Comparison of ENCODE assay signal across 26 cellular contexts in the genomic region with DNA sequence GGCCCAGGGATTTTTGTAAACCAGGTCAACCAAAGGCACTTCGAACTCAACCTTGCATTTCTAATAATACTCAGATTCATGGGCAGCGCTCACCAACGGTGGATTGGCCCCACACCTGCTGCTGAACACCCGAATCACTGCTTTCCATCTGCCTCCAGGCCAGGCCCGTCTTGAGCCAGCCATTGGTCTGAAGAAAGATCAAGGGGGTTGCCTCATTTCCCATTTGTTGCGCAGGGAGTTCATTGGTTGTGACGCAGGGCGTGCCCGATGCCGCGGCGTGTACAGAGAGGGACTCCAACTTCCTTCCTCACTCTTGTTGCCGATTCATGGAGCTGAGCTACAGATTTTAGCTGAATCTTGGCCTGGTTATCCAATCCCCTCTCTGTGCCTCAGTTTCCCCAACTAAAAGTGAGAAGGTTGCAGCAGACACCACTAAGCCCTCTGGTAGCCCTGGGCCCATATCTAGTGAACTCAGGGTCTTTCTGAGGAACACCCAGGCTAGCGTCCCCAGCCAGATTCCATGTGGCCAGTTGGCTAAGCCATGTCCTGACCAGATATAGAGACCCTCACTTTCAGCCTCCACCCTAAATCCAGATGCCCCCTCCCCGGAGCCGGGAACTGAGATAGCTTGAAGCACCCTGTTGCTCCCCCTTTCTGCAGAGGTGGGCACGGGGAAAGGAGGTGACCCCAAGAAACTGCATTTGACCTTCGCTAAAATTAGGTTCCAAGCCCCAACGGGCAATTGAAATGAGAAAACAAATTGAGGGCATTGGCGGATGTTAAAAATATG.
A peak's percentile ranks its signal among the peaks of the same experiment; 100 is the strongest.
DNase-seq lines count a peak whose midpoint lies in the region; ATAC-seq and TF ChIP-seq lines count a peak whose summit lies in the region.
"Had no signal": no experiment of that assay in that cellular context is flagged by ENCODE, and none has a peak within 500 bp of the region (broad histone marks: within the 10 kb centered on the region; RNA-seq: fewer than 3 reads in every experiment).

No MANE protein-coding gene starts in this region.

- no peaks in the 10 kb centered on the region for H3K9me3 Mint-ChIP-seq in dendritic cell treated with granulocyte-macrophage colony-stimulating factor and Interleukin-4, amounts not matched to agents 40 ng/mL and 50 ng/mL, for 4 days
- no peaks in the 10 kb centered on the region for H3K9me3 Mint-ChIP-seq in nephron progenitor cell
- H3K9me3 Mint-ChIP-seq: activated T-cell treated with anti-CD3 and anti-CD28 coated beads, Interleukin-2, amount 50 U/mL, for 72 hours; mesothelial cell of epicardium had no signal

- H3K27me3 ChIP-seq in heart right ventricle (no peaks in the 10 kb centered on the region), aorta (ENCODE audit: control insufficient read depth in 1 of 2, insufficient read depth in 2 of 2, low read length in 1 of 2) (no peaks in the 10 kb centered on the region)
- H3K27me3 ChIP-seq: brain microvascular endothelial cell, suprapubic skin had no signal

- H3K4me1 ChIP-seq in heart right ventricle (peaks cover 0 to 28% (median 12%) of the 10 kb centered on the region in 9 donors), aorta (ENCODE audit: control insufficient read depth in 1 of 2, insufficient read depth in 2 of 2, low read length in 2 of 2) (no peaks in the 10 kb centered on the region)
- H3K4me1 ChIP-seq: suprapubic skin had no signal

- H3K4me3 ChIP-seq in heart right ventricle (no peak overlapping the region), aorta (ENCODE audit: low read length in 2 of 2) (no peak overlapping the region)
- H3K4me3 ChIP-seq: GM12878, suprapubic skin had no signal

- no peak overlapping the region for H3K4me3 Mint-ChIP-seq in dendritic cell treated with granulocyte-macrophage colony-stimulating factor and Interleukin-4, amounts not matched to agents 40 ng/mL and 50 ng/mL, for 4 days
- no peak overlapping the region for H3K4me3 Mint-ChIP-seq in nephron progenitor cell
- H3K4me3 Mint-ChIP-seq: activated T-cell treated with anti-CD3 and anti-CD28 coated beads, Interleukin-2, amount 50 U/mL, for 72 hours; B cell; mesothelial cell of epicardium; T-helper 17 cell had no signal

- WGBS in heart right ventricle, 2 donors: 90 to 93% methylated on average over 20 of the region's 20 CpGs
- WGBS in aorta, 2 donors: 93 to 94% methylated on average over 20 of the region's 20 CpGs

- no peak for ATAC-seq in left cardiac atrium
- no peak for ATAC-seq in heart right ventricle
- no peak for ATAC-seq in aorta (ENCODE audit: low FRiP score)
- no peak for ATAC-seq in GM21619 (IDR thresholded peaks at IDR 0.05; ENCODE audit: unreplicated experiment)
- ATAC-seq: activated T-cell treated with anti-CD3 and anti-CD28 coated beads, Interleukin-2, amount 50 U/mL, for 72 hours; GM12878; T-helper 17 cell had no signal

- H3K4me1 Mint-ChIP-seq in dendritic cell treated with granulocyte-macrophage colony-stimulating factor and Interleukin-4, amounts not matched to agents 40 ng/mL and 50 ng/mL, for 4 days (ENCODE audit: low read depth): peaks cover 7% of the 10 kb centered on the region
- peaks cover 10% of the 10 kb centered on the region for H3K4me1 Mint-ChIP-seq in nephron progenitor cell
- H3K4me1 Mint-ChIP-seq: B cell, mesothelial cell of epicardium, T-helper 17 cell had no signal

- H3K27ac Mint-ChIP-seq in dendritic cell treated with granulocyte-macrophage colony-stimulating factor and Interleukin-4, amounts not matched to agents 40 ng/mL and 50 ng/mL, for 4 days: peak overlapping the region; percentile 35
- H3K27ac Mint-ChIP-seq in nephron progenitor cell: no peak overlapping the region
- H3K27ac Mint-ChIP-seq: activated T-cell treated with anti-CD3 and anti-CD28 coated beads, Interleukin-2, amount 50 U/mL, for 72 hours; B cell; mesothelial cell of epicardium; T-helper 17 cell had no signal

- intact Hi-C loops in left cardiac atrium (cut with DNase I) (no loop called here), heart right ventricle (cut with DNase I) (no loop called here), aorta (cut with DNase I) (no loop called here)
- intact Hi-C loops in dendritic cell treated with granulocyte-macrophage colony-stimulating factor and Interleukin-4, amounts not matched to agents 40 ng/mL and 50 ng/mL, for 4 days (cut with micrococcal nuclease): no loop called here

- H3K36me3 ChIP-seq in heart right ventricle (no peaks in the 10 kb centered on the region), aorta (ENCODE audit: control insufficient read depth in 1 of 2, insufficient read depth in 2 of 2, low read length in 1 of 2) (no peaks in the 10 kb centered on the region)
- H3K36me3 ChIP-seq: brain microvascular endothelial cell, suprapubic skin had no signal

- DNase-seq in left cardiac atrium (peak; percentile 10), heart right ventricle (no peak), nephron progenitor cell (peak; percentile 0), aorta (peak; percentile 39 to 65), NCI-H1105 (lab: John Stamatoyannopoulos, UW) (no peak)
- DNase-seq: activated naive CD4-positive, alpha-beta T cell; activated T-cell treated with anti-CD3 and anti-CD28 coated beads, Interleukin-2, amount 50 U/mL, for 72 hours; brain microvascular endothelial cell; DMS 273 treated with DMSO at 0.1 percent for 48 hours; effector CD4-positive, alpha-beta T cell; NCI-H1092; NCI-H187; NCI-H2171; NCI-H510A; OCI-M1; SK-N-SH; small intestine; stimulated activated naive CD4-positive, alpha-beta T cell; T-helper 17 cell had no signal

- H3K36me3 Mint-ChIP-seq in dendritic cell treated with granulocyte-macrophage colony-stimulating factor and Interleukin-4, amounts not matched to agents 40 ng/mL and 50 ng/mL, for 4 days (ENCODE audit: low read depth): no peaks in the 10 kb centered on the region
- H3K36me3 Mint-ChIP-seq in nephron progenitor cell (ENCODE audit: low read depth): no peaks in the 10 kb centered on the region
- H3K36me3 Mint-ChIP-seq: mesothelial cell of epicardium had no signal

- TF ChIP-seq CTCF in heart right ventricle (IDR thresholded peaks at IDR 0.05) (no peak), nephron progenitor cell (IDR thresholded peaks at IDR 0.05) (no peak)

- H3K9me3 ChIP-seq in heart right ventricle (no peaks in the 10 kb centered on the region), aorta (ENCODE audit: control insufficient read depth, low read length) (no peaks in the 10 kb centered on the region)
- H3K9me3 ChIP-seq: SK-N-SH, suprapubic skin had no signal

- H3K27ac ChIP-seq in heart right ventricle: no peak overlapping the region
- H3K27ac ChIP-seq in aorta (ENCODE audit: low read depth in 1 of 2, low read length in 2 of 2): no peak overlapping the region
- H3K27ac ChIP-seq: brain microvascular endothelial cell, epithelial cell of prostate, suprapubic skin had no signal

- peaks cover 21% of the 10 kb centered on the region for H3K27me3 Mint-ChIP-seq in dendritic cell treated with granulocyte-macrophage colony-stimulating factor and Interleukin-4, amounts not matched to agents 40 ng/mL and 50 ng/mL, for 4 days
- H3K27me3 Mint-ChIP-seq in nephron progenitor cell (ENCODE audit: low read depth, poor library complexity): peaks cover 18% of the 10 kb centered on the region
- H3K27me3 Mint-ChIP-seq: T-helper 17 cell had no signal

Comparison
In these comparisons a context has a peak if more than half of its experiments do, and no peak if none do; other contexts are left out.
1. DNase-seq: peak in left cardiac atrium (single experiment), nephron progenitor cell (single experiment) and aorta (2 of 2); none in heart right ventricle (0 of 2) and NCI-H1105 (single experiment).